In genomic region chr5:62333250-62333800, GRCh38 we compare ENCODE assay signal across 1 cellular context.
TF ChIP-seq lines count a peak whose summit lies in the region.

No MANE protein-coding gene starts in this region.

TF ChIP-seq in WTC11, 78 proteins besides CTCF, POLR2A, EP300 and RAD21 (continued from another document):
- TF ChIP-seq ARID4B (CRISPR knock-in tag; IDR thresholded peaks at IDR 0.05; ENCODE audit: borderline replicate concordance) (no peak), ZNF671 (CRISPR knock-in tag; IDR thresholded peaks at IDR 0.05) (no peak), NFATC4 (CRISPR knock-in tag; IDR thresholded peaks at IDR 0.05) (no peak)
